18 cellular contexts compared by ENCODE assay signal in the genomic region with DNA sequence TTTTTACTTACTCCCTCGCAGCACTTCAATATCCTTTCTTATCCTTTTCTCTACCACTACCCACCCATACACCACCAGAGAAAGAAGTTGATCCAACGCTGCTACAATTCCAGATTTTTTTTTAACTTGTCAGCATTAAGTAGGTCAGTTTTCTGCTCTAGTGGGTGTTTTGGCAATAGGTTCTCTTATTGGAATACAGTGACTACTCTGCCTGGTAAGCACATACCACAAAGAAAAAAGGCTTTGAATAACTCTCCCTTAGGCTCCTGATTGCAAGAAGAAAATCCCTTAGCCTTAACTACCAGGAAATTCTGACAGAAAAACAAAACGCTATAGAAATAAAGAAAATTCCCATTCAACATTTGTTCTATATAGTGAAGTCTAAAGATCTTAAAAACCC.
DNase-seq lines count a peak whose midpoint lies in the region; ATAC-seq, FAIRE-seq and TF ChIP-seq lines count a peak whose summit lies in the region.
"Had no signal": no experiment of that assay in that cellular context is flagged by ENCODE, and none has a peak within 500 bp of the region (broad histone marks: within the 10 kb centered on the region; RNA-seq: fewer than 3 reads in every experiment).

No MANE protein-coding gene starts in this region.

- H4K20me1 ChIP-seq in fibroblast of lung (ENCODE audit: control insufficient read depth, extremely low read depth, insufficient read depth, low read length), result no peaks in the 10 kb centered on the region

- H3K4me3 ChIP-seq in A549 (no peak overlapping the region), fibroblast of lung (replicated peaks in 1 of 4; ENCODE audit: control extremely low read depth in 1 of 4, insufficient read depth in 1 of 4, low read depth in 3 of 4, low read length in 4 of 4) (no peak overlapping the region), left lung (no peak overlapping the region)

- ATAC-seq in A549 (no peak), left lung (peak; percentile 46), GM21381 (IDR thresholded peaks at IDR 0.05; ENCODE audit: unreplicated experiment) (no peak)
- ATAC-seq: PC-3 had no signal

- CTCF ChIA-PET in A549 (lab: Yijun Ruan, JAX), result interaction anchor here (0.6 kb wide), 1 partner anchor 304 kb away, joined by 3 read pairs; no protein-coding TSS in a partner anchor

- WGBS in A549 (ENCODE audit: missing lambda C conversion rate), result 86% methylated on average over 3 of the region's 3 CpGs

- TF ChIP-seq EP300 in A549 (IDR thresholded peaks at IDR 0.05), result no peak

- no peaks in the 10 kb centered on the region for H3K36me3 ChIP-seq in fibroblast of lung (ENCODE audit: control insufficient read depth, insufficient read depth, low read length)
- H3K36me3 ChIP-seq in left lung, result no peaks in the 10 kb centered on the region

- TF ChIP-seq RAD21 in A549 (conservative IDR thresholded peaks at IDR 0.05 in 1 of 2, IDR thresholded peaks at IDR 0.05 in 1 of 2), result no peak

- intact Hi-C loops in left lung (cut with DNase I), result no loop called here

- no peak for TF ChIP-seq POLR2A in A549 (IDR thresholded peaks at IDR 0.05; ENCODE audit: low read length)

- H3K27me3 ChIP-seq in fibroblast of lung (ENCODE audit: control insufficient read depth, insufficient read depth, low read length), result no peaks in the 10 kb centered on the region
- no peaks in the 10 kb centered on the region for H3K27me3 ChIP-seq in left lung

- peaks cover 15% of the 10 kb centered on the region for H3K79me2 ChIP-seq in fibroblast of lung (ENCODE audit: control insufficient read depth, insufficient read depth, low read length)

- H3K4me2 ChIP-seq in A549 (no peak overlapping the region), fibroblast of lung (ENCODE audit: extremely low read depth, insufficient read depth, low read length) (no peak overlapping the region)

- H3K9ac ChIP-seq in fibroblast of lung (ENCODE audit: insufficient read depth, low read length), result no peak overlapping the region

- POLR2A ChIA-PET in A549 (lab: Yijun Ruan, JAX), result no interaction called here

- DNase-seq in A549 (ENCODE audit: low read depth in 1 of 2, low spot score in 1 of 2) (no peak), amniotic epithelial cell (ENCODE audit: low read depth) (peak; percentile 19), fibroblast of lung (ENCODE audit: low read depth in 2 of 2) (peak; percentile 8 to 66), left lung (no peak), NCI-H146 treated with DMSO at 0.1 percent for 48 hours (lab: John Stamatoyannopoulos, UW; ENCODE audit: unreplicated experiment) (no peak), NCI-H69 (lab: John Stamatoyannopoulos, UW) (no peak), SIG-M5 treated with dmso at 0.1 percent for 504 hours (lab: John Stamatoyannopoulos, UW; ENCODE audit: unreplicated experiment) (no peak)
- DNase-seq: 8988T, Caco-2, DMS53, GDM1, GOT3, KG1, NCI-H1092, NCI-H1694 treated with DMSO at 0.1 percent for 48 hours, NCI-H345, PC-3 had no signal

- H3K4me1 ChIP-seq in A549, result 0 out of 3 replicates have a peak, but pooled peaks cover 3% of the 10 kb centered on the region
- no peaks in the 10 kb centered on the region for H3K4me1 ChIP-seq in fibroblast of lung (ENCODE audit: control insufficient read depth, extremely low read depth, insufficient read depth, low read length)
- peaks cover 0 to 8% of the 10 kb centered on the region in 2 donors for H3K4me1 ChIP-seq in left lung
- H3K4me1 ChIP-seq: Caco-2 had no signal

- H3K27ac ChIP-seq in A549, result no peak overlapping the region
- no peak overlapping the region for H3K27ac ChIP-seq in fibroblast of lung (ENCODE audit: insufficient read depth, low read length)
- no peak overlapping the region for H3K27ac ChIP-seq in left lung

- no peak overlapping the region for H2AFZ ChIP-seq in fibroblast of lung (ENCODE audit: low read length)

- H3K9me3 ChIP-seq in A549, result peaks cover 6% of the 10 kb centered on the region; the same call in 1 of the 3 replicates
- H3K9me3 ChIP-seq in fibroblast of lung (ENCODE audit: control insufficient read depth, insufficient read depth, low read depth, low read length), result no peaks in the 10 kb centered on the region
- H3K9me3 ChIP-seq in left lung, result peaks cover 0 to 19% of the 10 kb centered on the region in 2 donors
- H3K9me3 ChIP-seq: Caco-2 had no signal

- FAIRE-seq in A549 (lab: Jason Lieb, UNC), result no peak

- TF ChIP-seq CTCF in A549 (IDR thresholded peaks at IDR 0.05), result no peak
- TF ChIP-seq CTCF in fibroblast of lung (conservative IDR thresholded peaks at IDR 0.05 in 1 of 2, IDR thresholded peaks at IDR 0.05 in 1 of 2; ENCODE audit: low read depth in 1 of 2, low read length in 2 of 2), result no peak
- TF ChIP-seq CTCF in left lung (IDR thresholded peaks at IDR 0.05), result no peak

TF ChIP-seq in A549, 52 proteins besides CTCF, POLR2A, EP300 and RAD21:
- TF ChIP-seq TP53 (CRISPR knock-in tag; IDR thresholded peaks at IDR 0.05) (no peak), ZC3H11A (IDR thresholded peaks at IDR 0.05) (no peak), MAFK (IDR thresholded peaks at IDR 0.05; ENCODE audit: partially characterized antibody) (peak; percentile 65), NFE2L2 (conservative IDR thresholded peaks at IDR 0.05; ENCODE audit: low read length) (no peak)

Comparison
In these comparisons a context has a peak if more than half of its experiments do, and no peak if none do; other contexts are left out.
1. DNase-seq: peak in amniotic epithelial cell (single experiment) and fibroblast of lung (2 of 2); none in A549 (0 of 2), left lung (0 of 2), NCI-H146 treated with DMSO at 0.1 percent for 48 hours (single experiment), NCI-H69 (single experiment) and SIG-M5 treated with dmso at 0.1 percent for 504 hours (single experiment).